9 cellular contexts compared by ENCODE assay signal in genomic region chr17:75777243-75777922, GRCh38. TPM values are rescaled to one million over a fixed set of nuclear protein-coding genes. Genes with fewer than 3 reads are reported as not detected.
DNase-seq lines count a peak whose midpoint lies in the region; ATAC-seq, FAIRE-seq and TF ChIP-seq lines count a peak whose summit lies in the region.
"Had no signal": no experiment of that assay in that cellular context is flagged by ENCODE, and none has a peak within 500 bp of the region (broad histone marks: within the 10 kb centered on the region; RNA-seq: fewer than 3 reads in every experiment).

No MANE protein-coding gene starts in this region.

- no peak overlapping the region for H2BK5ac ChIP-seq in H1 (ENCODE audit: low read depth, low read length)

- no peaks in the 10 kb centered on the region for H3K79me1 ChIP-seq in H1 (ENCODE audit: low read depth, low read length)

- FAIRE-seq in H1 (lab: Jason Lieb, UNC) = no peak

- no peak overlapping the region for H3K56ac ChIP-seq in H1 (replicated peaks; ENCODE audit: insufficient read length, low read depth, low read length)

- no peak for TF ChIP-seq RAD21 in H1 (IDR thresholded peaks at IDR 0.05 in 1 of 2, conservative IDR thresholded peaks at IDR 0.05 in 1 of 2; ENCODE audit: low read depth in 2 of 2, low read length in 2 of 2)

- no peaks in the 10 kb centered on the region for H3K9me3 ChIP-seq in NT2/D1 (ENCODE audit: insufficient read depth, low read length)
- no peaks in the 10 kb centered on the region for H3K9me3 ChIP-seq in H1 (ENCODE audit: insufficient read depth in 2 of 2, low read depth in 1 of 2, low read length in 1 of 2)

- H3K4me2 ChIP-seq in H1 (ENCODE audit: insufficient read depth in 1 of 2, low read depth in 2 of 2, low read length in 2 of 2) = peak overlapping the region; percentile 82 to 89; a peak in 3 of 4 replicates

- peaks cover 6% of the 10 kb centered on the region for H3K9me3 Mint-ChIP-seq in nephron progenitor cell

- no peak overlapping the region for H3K18ac ChIP-seq in H1 (ENCODE audit: extremely low read depth, low read length)

- H3K23ac ChIP-seq in H1 (ENCODE audit: insufficient read length) = no peak overlapping the region

- H3K36me3 Mint-ChIP-seq in nephron progenitor cell (ENCODE audit: low read depth) = peaks cover 36% of the 10 kb centered on the region

- peaks cover 10 to 12% of the 10 kb centered on the region in 2 experiments for H4K20me1 ChIP-seq in H1 (replicated peaks in 1 of 2; ENCODE audit: control insufficient read depth in 1 of 2, insufficient read depth in 2 of 2, low read length in 2 of 2)

- POLR2A ChIA-PET in H1 (lab: Charles Lee; ENCODE audit: partially characterized antibody) = interaction anchor here (0.6 to 8.5 kb wide), 24 partner anchors 7 to 245 kb away, joined by 3 to 425 read pairs (median 5); partner anchors contain the start of genes GALK1, ITGB4, RECQL5 and SAP30BP

- H3K79me2 ChIP-seq in H1 (ENCODE audit: control insufficient read depth in 1 of 2, insufficient read depth in 2 of 2, low read length in 2 of 2) = peaks cover 3 to 28% of the 10 kb centered on the region in 2 experiments; a peak in 3 of 4 replicates

- TF ChIP-seq POLR2A in H1 (IDR thresholded peaks at IDR 0.05; ENCODE audit: control extremely low read depth in 1 of 2, low read depth in 2 of 2, low read length in 2 of 2) = no peak; a peak in 1 of 3 replicates

- H3K4ac ChIP-seq in H1 (replicated peaks; ENCODE audit: insufficient read length, low read depth, low read length) = no peak overlapping the region

- peaks cover 5% of the 10 kb centered on the region for H3K27me3 Mint-ChIP-seq in nephron progenitor cell (ENCODE audit: low read depth, poor library complexity)

- H3K27ac ChIP-seq in C4-2B (peak overlapping the region; percentile 22; the same call in 1 of the 2 replicates), H1 (ENCODE audit: low read depth, low read length) (no peak overlapping the region)

- H2AK5ac ChIP-seq in H1 (ENCODE audit: low read depth, low read length) = no peak overlapping the region

- H4K91ac ChIP-seq in H1 (replicated peaks; ENCODE audit: insufficient read length, low read length) = no peak overlapping the region

- H2BK15ac ChIP-seq in H1 (ENCODE audit: low read length) = no peak overlapping the region

- H3K36me3 ChIP-seq in NT2/D1 (ENCODE audit: insufficient read depth, insufficient read length, low read length) = peaks cover 39% of the 10 kb centered on the region
- H3K36me3 ChIP-seq in H1 (ENCODE audit: control insufficient read depth in 2 of 4, insufficient read depth in 4 of 4, low read length in 3 of 4) = peaks cover 0 to 29% (median 14%) of the 10 kb centered on the region in 4 experiments; a peak in 5 of 8 replicates

- no peak overlapping the region for H4K8ac ChIP-seq in H1 (ENCODE audit: extremely low read depth, insufficient read depth, low read length)

- 81% methylated on average over 2 of the region's 2 CpGs; no CpG with 5 or more reads in 1 of the 2 experiments for WGBS in H1 (ENCODE audit: extremely low coverage in 1 of 2, insufficient coverage in 1 of 2, insufficient read length in 1 of 2, insufficient replicate concordance in 2 of 2, low coverage in 1 of 2, low lambda C conversion rate in 2 of 2, missing lambda C conversion rate in 1 of 2), 2 experiments

- DNase-seq in NT2/D1 (ENCODE audit: low read depth, low spot score) (no peak), H1 (ENCODE audit: low read depth in 1 of 2, low spot score in 2 of 2) (no peak), nephron progenitor cell (no peak), foreskin melanocyte (no peak), hypothalamus (lab: John Stamatoyannopoulos, UW) (no peak), NCI-H2081 treated with DMSO at 0.1 percent for 48 hours (lab: John Stamatoyannopoulos, UW) (no peak)
- DNase-seq: NCI-H226 had no signal

- H2AFZ ChIP-seq in H1 (ENCODE audit: low read length) = no peak overlapping the region

- H2BK12ac ChIP-seq in H1 (ENCODE audit: low read depth, low read length) = no peak overlapping the region

- H3K23me2 ChIP-seq in H1 (ENCODE audit: low read depth, low read length) = no peaks in the 10 kb centered on the region

- H3K4me3 Mint-ChIP-seq in nephron progenitor cell = peak overlapping the region; percentile 94

- H3K4me3 ChIP-seq in NT2/D1 (ENCODE audit: insufficient read length, low read depth) (peak overlapping the region; percentile 99), H1 (ENCODE audit: extremely low read depth in 1 of 4, insufficient read depth in 2 of 4, low read depth in 3 of 4, low read length in 4 of 4) (peak overlapping the region; percentile 75 to 93 (median 86); a peak in 5 of 8 replicates)

- H3K27ac Mint-ChIP-seq in nephron progenitor cell = no peak overlapping the region

- peak overlapping the region; percentile 99 for H3K9ac ChIP-seq in NT2/D1 (ENCODE audit: insufficient read length, low read depth)
- no peak overlapping the region for H3K9ac ChIP-seq in H1 (replicated peaks in 1 of 4; ENCODE audit: extremely low read depth in 1 of 4, low read depth in 3 of 4, low read length in 3 of 4)

- CTCF ChIA-PET in H1 (lab: Charles Lee; ENCODE audit: partially characterized antibody) = interaction anchor here (0.6 to 21.4 kb wide), 10 partner anchors 9 to 175 kb away, joined by 3 to 359 read pairs (median 6); partner anchors contain the start of gene GALK1

- no peak for ATAC-seq in HG03039 (IDR thresholded peaks at IDR 0.05; ENCODE audit: unreplicated experiment)

- TF ChIP-seq CTCF in C4-2B (conservative IDR thresholded peaks at IDR 0.05) (no peak), H1 (IDR thresholded peaks at IDR 0.05; ENCODE audit: control extremely low read depth in 1 of 3, insufficient read depth in 1 of 3, low read depth in 1 of 3, low read length in 3 of 3) (no peak), nephron progenitor cell (IDR thresholded peaks at IDR 0.05) (no peak)

- no peak overlapping the region for H4K5ac ChIP-seq in H1 (ENCODE audit: insufficient read length, low read depth, low read length)

- TF ChIP-seq EP300 in H1 (IDR thresholded peaks at IDR 0.05; ENCODE audit: borderline replicate concordance in 1 of 2, low read depth in 2 of 2, low read length in 2 of 2) = no peak

- peaks cover 56% of the 10 kb centered on the region for H3K4me1 Mint-ChIP-seq in nephron progenitor cell

- H3K4me1 ChIP-seq in NT2/D1 (ENCODE audit: insufficient read depth, insufficient read length) (peaks cover 8% of the 10 kb centered on the region), H1 (replicated peaks in 1 of 4; ENCODE audit: control insufficient read depth in 3 of 4, insufficient read depth in 4 of 4, low read length in 3 of 4) (peaks cover 0 to 4% (median 0%) of the 10 kb centered on the region in 4 experiments; a peak in 2 of 7 replicates)

- H3K27me3 ChIP-seq in NT2/D1 (ENCODE audit: insufficient read depth, insufficient read length) = no peaks in the 10 kb centered on the region
- H3K27me3 ChIP-seq in H1 (replicated peaks in 1 of 4; ENCODE audit: control insufficient read depth in 3 of 4, extremely low read depth in 1 of 4, insufficient read depth in 3 of 4, low read length in 3 of 4) = no peaks in the 10 kb centered on the region

- H2BK120ac ChIP-seq in H1 (replicated peaks; ENCODE audit: low read depth, low read length) = no peak overlapping the region

- H3K14ac ChIP-seq in H1 (ENCODE audit: insufficient read length) = no peak overlapping the region

- no peak overlapping the region for H2BK20ac ChIP-seq in H1 (ENCODE audit: low read length)

TF ChIP-seq in H1, 55 proteins besides CTCF, POLR2A, EP300 and RAD21:
- TF ChIP-seq EGR1 (IDR thresholded peaks at IDR 0.05; ENCODE audit: borderline replicate concordance, low read depth, low read length) (no peak), RBBP5 (IDR thresholded peaks at IDR 0.05; ENCODE audit: borderline replicate concordance, low read depth, low read length) (no peak), TBP (IDR thresholded peaks at IDR 0.05; ENCODE audit: low read depth, low read length) (no peak), ATF3 (IDR thresholded peaks at IDR 0.05; ENCODE audit: insufficient read depth, low read depth, low read length) (no peak)
TF ChIP-seq in H1: peak in this region for 0.

RNA-seq across cellular contexts. Expression of gene UNK, which starts 7.2 kb away (rescaled TPM):
- 33.0 and 33.3 TPM in 2 replicates for total RNA-seq in H1 (2021; fragmentation: NEBNext Ultra II Directional; extraction: Animal tissue kit (Norgen Biotek cat#: 25700))
- 24.2 and 28.9 TPM in 2 replicates for polyA plus RNA-seq in H1 (2011; rRNA removed)
- 25.1 TPM for polyA plus RNA-seq in H1 (2011; cell fraction: cytosol; rRNA removed)
- 45.5 TPM for polyA plus RNA-seq in H1 (2011; cell fraction: nucleus; rRNA removed)
- 22.6 to 27.0 TPM (median 24.8 TPM) in 4 replicates for polyA plus RNA-seq in H1 (2012, experiment 1 of 2)
- polyA plus RNA-seq in H1 (2012, experiment 2 of 2) = 14.6 TPM
- polyA plus RNA-seq in H1 (2013, experiment 1 of 2) = 19.3 TPM
- polyA plus RNA-seq in H1 (2013, experiment 2 of 2) = 19.1 TPM
- 52.1 and 62.7 TPM in 2 replicates for polyA minus RNA-seq in H1 (2011; rRNA and poly(A)+ RNA removed)
- polyA minus RNA-seq in H1 (2011; cell fraction: cytosol; rRNA and poly(A)+ RNA removed) = 38.1 TPM
- 75.4 TPM for polyA minus RNA-seq in H1 (2011; cell fraction: nucleus; rRNA and poly(A)+ RNA removed)

RNA-seq across cellular contexts. Expression of gene GALK1, which starts 12.4 kb away (rescaled TPM):
- 31.0 and 34.1 TPM in 2 replicates for total RNA-seq in H1 (2021; fragmentation: NEBNext Ultra II Directional; extraction: Animal tissue kit (Norgen Biotek cat#: 25700))
- polyA plus RNA-seq in H1 (2011; rRNA removed) = 47.9 and 65.5 TPM in 2 replicates
- 44.5 TPM for polyA plus RNA-seq in H1 (2011; cell fraction: cytosol; rRNA removed)
- 55.8 TPM for polyA plus RNA-seq in H1 (2011; cell fraction: nucleus; rRNA removed)
- 16.4 to 35.1 TPM (median 32.3 TPM) in 4 replicates for polyA plus RNA-seq in H1 (2012, experiment 1 of 2)
- 35.2 TPM for polyA plus RNA-seq in H1 (2012, experiment 2 of 2)
- polyA plus RNA-seq in H1 (2013, experiment 1 of 2) = 21.9 TPM
- polyA plus RNA-seq in H1 (2013, experiment 2 of 2) = 20.6 TPM
- polyA minus RNA-seq in H1 (2011; rRNA and poly(A)+ RNA removed) = 12.2 and 12.8 TPM in 2 replicates
- 20.1 TPM for polyA minus RNA-seq in H1 (2011; cell fraction: cytosol; rRNA and poly(A)+ RNA removed)
- polyA minus RNA-seq in H1 (2011; cell fraction: nucleus; rRNA and poly(A)+ RNA removed) = 19.5 TPM

RNA-seq across cellular contexts. Expression of gene ITGB4, which starts 56.1 kb away (rescaled TPM):
- 5.4 and 5.6 TPM in 2 replicates for total RNA-seq in H1 (2021; fragmentation: NEBNext Ultra II Directional; extraction: Animal tissue kit (Norgen Biotek cat#: 25700))
- polyA plus RNA-seq in H1 (2011; rRNA removed) = 5.2 and 8.4 TPM in 2 replicates
- polyA plus RNA-seq in H1 (2011; cell fraction: cytosol; rRNA removed) = 3.5 TPM
- polyA plus RNA-seq in H1 (2011; cell fraction: nucleus; rRNA removed) = 12.3 TPM
- polyA plus RNA-seq in H1 (2012, experiment 1 of 2) = 4.4 to 8.2 TPM (median 6.4 TPM) in 4 replicates
- polyA plus RNA-seq in H1 (2012, experiment 2 of 2) = 5.0 TPM
- 10.2 TPM for polyA plus RNA-seq in H1 (2013, experiment 1 of 2)
- 7.5 TPM for polyA plus RNA-seq in H1 (2013, experiment 2 of 2)
- polyA minus RNA-seq in H1 (2011; rRNA and poly(A)+ RNA removed) = 7.9 and 8.0 TPM in 2 replicates
- 7.6 TPM for polyA minus RNA-seq in H1 (2011; cell fraction: cytosol; rRNA and poly(A)+ RNA removed)
- polyA minus RNA-seq in H1 (2011; cell fraction: nucleus; rRNA and poly(A)+ RNA removed) = 6.2 TPM
